In the genomic region with DNA sequence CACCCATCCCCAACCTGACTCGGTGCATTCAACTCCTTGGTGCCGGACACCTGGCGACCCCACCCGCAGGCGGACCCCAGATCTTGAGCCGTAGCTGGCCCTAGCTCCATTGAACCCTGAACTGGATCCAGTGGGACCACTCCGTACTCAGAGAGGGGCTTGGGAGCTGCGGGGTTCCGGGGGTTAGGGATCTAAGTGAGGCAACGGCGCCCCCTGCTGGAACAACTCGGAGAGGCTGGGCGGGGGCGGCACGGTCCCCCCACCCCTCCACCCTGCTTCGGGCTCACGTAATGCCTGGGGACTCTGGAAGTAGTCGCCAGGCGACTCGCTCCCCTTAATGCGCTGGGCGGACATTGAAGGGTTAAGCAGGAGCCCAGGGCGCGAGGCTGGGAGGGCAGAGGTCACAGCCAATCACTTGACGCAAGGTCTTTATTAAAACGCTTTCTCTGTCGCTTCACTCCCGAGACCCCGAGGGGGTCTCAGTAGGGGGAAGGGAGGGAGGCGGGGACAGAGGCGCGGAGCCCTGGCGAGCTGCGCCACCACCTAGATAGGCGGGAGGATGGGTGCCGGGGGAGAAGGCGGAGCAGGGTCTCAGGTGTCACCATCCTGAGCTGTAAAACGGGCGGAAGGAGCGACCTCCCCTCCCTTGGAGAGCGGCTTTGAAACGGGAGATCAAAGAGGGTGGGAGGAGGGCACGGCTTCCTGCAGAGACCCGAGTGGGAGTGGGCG, we compare ENCODE assay signal across 8 cellular contexts. TPM values are rescaled to one million over a fixed set of nuclear protein-coding genes. Genes with fewer than 3 reads are reported as not detected.
DNase-seq lines count a peak whose midpoint lies in the region; ATAC-seq and TF ChIP-seq lines count a peak whose summit lies in the region.

No MANE protein-coding gene starts in this region.

- H3K27me3 ChIP-seq in heart left ventricle (peaks cover 0 to 45% (median 28%) of the 10 kb centered on the region in 9 donors), prostate gland (replicated peaks; ENCODE audit: insufficient read depth) (no peaks in the 10 kb centered on the region), vagina (no peaks in the 10 kb centered on the region)

- H3K4me3 Mint-ChIP-seq in CD14-positive monocyte, result peak overlapping the region; percentile 57 to 83

- H3K27ac ChIP-seq in heart left ventricle, result peak overlapping the region in 11 of 12 donors; percentile 41 to 91 (median 71)
- peak overlapping the region; percentile 31 to 64 for H3K27ac ChIP-seq in prostate gland
- peak overlapping the region; percentile 95 for H3K27ac ChIP-seq in vagina

- H3K4me1 ChIP-seq in heart left ventricle (peaks cover 0 to 57% (median 36%) of the 10 kb centered on the region in 12 donors), prostate gland (replicated peaks) (peaks cover 12% of the 10 kb centered on the region), vagina (peaks cover 84% of the 10 kb centered on the region)

- no peaks in the 10 kb centered on the region for H3K36me3 ChIP-seq in heart left ventricle
- H3K36me3 ChIP-seq in prostate gland, result no peaks in the 10 kb centered on the region
- no peaks in the 10 kb centered on the region for H3K36me3 ChIP-seq in vagina

- H3K4me3 ChIP-seq in heart left ventricle (peak overlapping the region; percentile 12 to 68 (median 46)), prostate gland (peak overlapping the region; percentile 31 to 33), vagina (peak overlapping the region; percentile 51 to 60)

- peaks cover 0 to 11% of the 10 kb centered on the region in 2 donors for H3K36me3 Mint-ChIP-seq in CD14-positive monocyte
- no peaks in the 10 kb centered on the region for H3K36me3 Mint-ChIP-seq in activated naive CD4-positive, alpha-beta T cell treated with anti-CD3 and anti-CD28 coated beads, Interleukin-2, amount 50 U/mL, for 72 hours

- ATAC-seq in activated naive CD4-positive, alpha-beta T cell treated with anti-CD3 and anti-CD28 coated beads, Interleukin-2, amount 50 U/mL, for 72 hours, result peak; percentile 64 to 82
- ATAC-seq in heart left ventricle, result peak; percentile 23 to 71 (median 46)
- ATAC-seq in GM21515 (IDR thresholded peaks at IDR 0.05; ENCODE audit: unreplicated experiment), result no peak

- TF ChIP-seq POLR2A in heart left ventricle (IDR thresholded peaks at IDR 0.05) (no peak), prostate gland (IDR thresholded peaks at IDR 0.05) (peak; percentile 21), vagina (IDR thresholded peaks at IDR 0.05) (no peak)

- intact Hi-C loops in CD14-positive monocyte (cut with micrococcal nuclease), result no loop called here
- intact Hi-C loops in heart left ventricle (cut with DNase I), result loop anchor here in 1 of 10 donors (1.0 kb wide), 1 partner anchor 46 kb away; no protein-coding TSS in a partner anchor
- intact Hi-C loops in prostate gland (cut with DNase I), result no loop called here
- intact Hi-C loops in vagina (cut with DNase I), result loop anchor here (2.0 kb wide), 1 partner anchor 21 kb away; no protein-coding TSS in a partner anchor

- H3K4me1 Mint-ChIP-seq in CD14-positive monocyte, result peaks cover 28% of the 10 kb centered on the region

- peaks cover 71 to 85% (median 77%) of the 10 kb centered on the region in 3 donors for H3K27me3 Mint-ChIP-seq in CD14-positive monocyte (ENCODE audit: low read depth in 3 of 3)

- H3K27ac Mint-ChIP-seq in CD14-positive monocyte, result no peak overlapping the region
- H3K27ac Mint-ChIP-seq in activated naive CD4-positive, alpha-beta T cell treated with anti-CD3 and anti-CD28 coated beads, Interleukin-2, amount 50 U/mL, for 72 hours, result peak overlapping the region; percentile 36 to 76

- H3K9me3 ChIP-seq in heart left ventricle, result no peaks in the 10 kb centered on the region
- H3K9me3 ChIP-seq in prostate gland, result no peaks in the 10 kb centered on the region
- no peaks in the 10 kb centered on the region for H3K9me3 ChIP-seq in vagina

- no peak for DNase-seq in CD14-positive monocyte (ENCODE audit: low spot score)
- DNase-seq in HuH-7.5 (ENCODE audit: low spot score), result peak; percentile 80
- peak; percentile 91 for DNase-seq in SK-N-DZ (ENCODE audit: low spot score)
- peak; percentile 61 to 83 for DNase-seq in activated naive CD4-positive, alpha-beta T cell treated with anti-CD3 and anti-CD28 coated beads, Interleukin-2, amount 50 U/mL, for 72 hours (ENCODE audit: low spot score in 2 of 2)
- DNase-seq in heart left ventricle, result peak; percentile 51 to 75 (median 65)
- DNase-seq in prostate gland (ENCODE audit: low spot score), result peak; percentile 57
- no peak for DNase-seq in vagina (ENCODE audit: extremely low spot score in 2 of 2)

- H3K9me3 Mint-ChIP-seq in CD14-positive monocyte, result peaks cover 0 to 25% (median 10%) of the 10 kb centered on the region in 7 donors
- no peaks in the 10 kb centered on the region for H3K9me3 Mint-ChIP-seq in activated naive CD4-positive, alpha-beta T cell treated with anti-CD3 and anti-CD28 coated beads, Interleukin-2, amount 50 U/mL, for 72 hours

- 2 to 4% (median 2%) methylated on average over 25 to 45 of the region's 45 CpGs for WGBS in heart left ventricle, 4 donors
- under 1% methylated on average over 39 of the region's 45 CpGs for WGBS in prostate gland

- peak; percentile 77 for TF ChIP-seq CTCF in CD14-positive monocyte (IDR thresholded peaks at IDR 0.05)
- TF ChIP-seq CTCF in heart left ventricle (IDR thresholded peaks at IDR 0.05), result peak; percentile 68 to 88 (median 78)
- TF ChIP-seq CTCF in prostate gland (IDR thresholded peaks at IDR 0.05), result peak; percentile 61 to 90 (median 74)
- peak; percentile 31 to 77 (median 70) for TF ChIP-seq CTCF in vagina (IDR thresholded peaks at IDR 0.05)

RNA-seq across cellular contexts. Expression of gene CRABP2, which starts 0.7 kb away (rescaled TPM):
- polyA plus RNA-seq in CD14-positive monocyte (under 1 TPM in 1 of 2 donors, not detected in 1; 0.23 TPM), heart left ventricle (1 to 10 TPM in 1 of 2 donors, under 1 TPM in 1; 0.46 to 1.5 TPM)
- 5.4 and 5.6 TPM in 2 replicates for polyA plus RNA-seq in SK-N-DZ (2014; cell fraction: cytosol; rRNA removed)
- polyA plus RNA-seq in SK-N-DZ (2014; cell fraction: nucleus; rRNA removed), result 1.1 and 1.9 TPM in 2 replicates
- total RNA-seq in activated naive CD4-positive, alpha-beta T cell treated with anti-CD3 and anti-CD28 coated beads, Interleukin-2, amount 50 U/mL, for 72 hours, result 1 to 10 TPM; 1.6 to 2.3 TPM
- total RNA-seq in heart left ventricle (10 to 100 TPM in 1 of 9 donors, 1 to 10 TPM in 4, under 1 TPM in 1, not detected in 3; 0.80 to 11.4 (median 1.7) TPM), prostate gland (10 to 100 TPM; 27.3 to 30.8 TPM), vagina (97.7 TPM)

RNA-seq across cellular contexts. Expression of gene METTL25B, which starts 22.2 kb away (rescaled TPM):
- polyA plus RNA-seq in CD14-positive monocyte (1 to 10 TPM; 4.6 to 4.8 TPM), heart left ventricle (10 to 100 TPM; 15.6 to 24.3 TPM)
- polyA plus RNA-seq in SK-N-DZ (2014; cell fraction: cytosol; rRNA removed), result 37.7 and 39.2 TPM in 2 replicates
- polyA plus RNA-seq in SK-N-DZ (2014; cell fraction: nucleus; rRNA removed), result 54.6 and 79.2 TPM in 2 replicates
- total RNA-seq in activated naive CD4-positive, alpha-beta T cell treated with anti-CD3 and anti-CD28 coated beads, Interleukin-2, amount 50 U/mL, for 72 hours, result 10 to 100 TPM; 39.4 to 64.9 TPM
- total RNA-seq in heart left ventricle (10 to 100 TPM in 8 of 9 donors, 1 to 10 TPM in 1; 8.9 to 18.9 (median 15.0) TPM), prostate gland (10 to 100 TPM; 62.0 to 69.5 TPM), vagina (17.7 TPM)

RNA-seq across cellular contexts. Expression of gene ISG20L2, which starts 22.5 kb away (rescaled TPM):
- polyA plus RNA-seq in CD14-positive monocyte (10 to 100 TPM; 17.2 to 18.1 TPM), heart left ventricle (10 to 100 TPM in 1 of 2 donors, 1 to 10 TPM in 1; 5.1 to 17.6 TPM)
- 40.3 and 50.7 TPM in 2 replicates for polyA plus RNA-seq in SK-N-DZ (2014; cell fraction: cytosol; rRNA removed)
- 5.3 and 6.9 TPM in 2 replicates for polyA plus RNA-seq in SK-N-DZ (2014; cell fraction: nucleus; rRNA removed)
- 10 to 100 TPM; 46.2 to 50.7 TPM for total RNA-seq in activated naive CD4-positive, alpha-beta T cell treated with anti-CD3 and anti-CD28 coated beads, Interleukin-2, amount 50 U/mL, for 72 hours
- total RNA-seq in heart left ventricle (10 to 100 TPM in 8 of 9 donors, 1 to 10 TPM in 1; 8.4 to 17.9 (median 12.8) TPM), prostate gland (10 to 100 TPM; 19.4 to 34.4 TPM), vagina (12.8 TPM)

RNA-seq across cellular contexts. Expression of gene NES, which starts 28.9 kb away (rescaled TPM):
- polyA plus RNA-seq in CD14-positive monocyte (not detected), heart left ventricle (100 to 1,000 TPM in 1 of 2 donors, 10 to 100 TPM in 1; 59.7 to 160 TPM)
- polyA plus RNA-seq in SK-N-DZ (2014; cell fraction: cytosol; rRNA removed), result 14.8 and 34.1 TPM in 2 replicates
- 38.7 and 46.8 TPM in 2 replicates for polyA plus RNA-seq in SK-N-DZ (2014; cell fraction: nucleus; rRNA removed)
- total RNA-seq in activated naive CD4-positive, alpha-beta T cell treated with anti-CD3 and anti-CD28 coated beads, Interleukin-2, amount 50 U/mL, for 72 hours, result not detected
- total RNA-seq in heart left ventricle (100 to 1,000 TPM in 7 of 9 donors, 10 to 100 TPM in 2; 75.3 to 499 (median 158) TPM), prostate gland (10 to 100 TPM; 11.2 to 33.4 TPM), vagina (16.0 TPM)

RNA-seq across cellular contexts. Expression of gene MRPL24, which starts 34.8 kb away (rescaled TPM):
- polyA plus RNA-seq in CD14-positive monocyte (10 to 100 TPM; 38.4 to 47.0 TPM), heart left ventricle (100 to 1,000 TPM; 135 to 230 TPM)
- polyA plus RNA-seq in SK-N-DZ (2014; cell fraction: cytosol; rRNA removed), result 98.9 and 109 TPM in 2 replicates
- polyA plus RNA-seq in SK-N-DZ (2014; cell fraction: nucleus; rRNA removed), result 67.7 and 93.2 TPM in 2 replicates
- 10 to 100 TPM; 61.4 to 70.4 TPM for total RNA-seq in activated naive CD4-positive, alpha-beta T cell treated with anti-CD3 and anti-CD28 coated beads, Interleukin-2, amount 50 U/mL, for 72 hours
- total RNA-seq in heart left ventricle (100 to 1,000 TPM in 1 of 9 donors, 10 to 100 TPM in 8; 74.8 to 117 (median 79.6) TPM), prostate gland (10 to 100 TPM; 55.0 to 67.1 TPM), vagina (40.0 TPM)

Comparison
In these comparisons a context has a peak if more than half of its experiments do, and no peak if none do; other contexts are left out.
1. DNase-seq: peak in HuH-7.5 (single experiment), SK-N-DZ (single experiment), activated naive CD4-positive, alpha-beta T cell treated with anti-CD3 and anti-CD28 coated beads, Interleukin-2, amount 50 U/mL, for 72 hours (2 of 2), heart left ventricle (5 of 5) and prostate gland (single experiment); none in CD14-positive monocyte (single experiment) and vagina (0 of 2).
2. H3K27ac Mint-ChIP-seq: peak in activated naive CD4-positive, alpha-beta T cell treated with anti-CD3 and anti-CD28 coated beads, Interleukin-2, amount 50 U/mL, for 72 hours (2 of 2); none in CD14-positive monocyte (0 of 7).
3. Peak in every context shown above with its lines, with median percentiles within 50 percentile points of each other: CTCF ChIP-seq, H3K27ac ChIP-seq and H3K4me3 ChIP-seq.